Comparison of ENCODE assay signal across 16 cellular contexts in genomic region chr10:67804395-67804678, GRCh38.
"Had no signal": no experiment of that assay in that cellular context is flagged by ENCODE, and none has a peak within 500 bp of the region (broad histone marks: within the 10 kb centered on the region; RNA-seq: fewer than 3 reads in every experiment).

No MANE protein-coding gene starts in this region.

- H3K4me1 ChIP-seq: colonic mucosa, left ventricle myocardium inferior, stomach, vagina had no signal

- H3K9me3 ChIP-seq: colonic mucosa, left ventricle myocardium inferior, stomach, vagina had no signal

- H3K27ac ChIP-seq: colonic mucosa, left ventricle myocardium inferior, stomach, vagina, VCaP had no signal

- H3K4me3 Mint-ChIP-seq: central memory CD8-positive, alpha-beta T cell had no signal

- H3K27me3 ChIP-seq: colonic mucosa, stomach, vagina had no signal

- DNase-seq: activated CD4-positive, CD25-positive, alpha-beta regulatory T cell treated with anti-CD3 and anti-CD28 coated beads, Interleukin-2, amount 50 U/mL, for 72 hours; activated naive CD4-positive, alpha-beta T cell; aorta; colonic mucosa; foreskin melanocyte; glutamatergic neuron; left ventricle myocardium inferior; occipital lobe; stimulated activated CD4-positive, alpha-beta T cell treated with anti-CD3 and anti-CD28 coated beads, Interleukin-2, amount 100 ng/mL, for 24 hours; stomach; SW 1271; T-helper 2 cell; trophoblast cell had no signal

- H3K4me3 ChIP-seq: colonic mucosa, left ventricle myocardium inferior, stomach, vagina had no signal

- H3K36me3 ChIP-seq: colonic mucosa, left ventricle myocardium inferior, stomach, vagina had no signal

- H3K9me3 Mint-ChIP-seq: central memory CD8-positive, alpha-beta T cell had no signal

- H3K4me1 Mint-ChIP-seq: central memory CD8-positive, alpha-beta T cell had no signal
